ENCODE assay signal across 18 cellular contexts in genomic region chr19:38945562-38946228, GRCh38. TPM values are rescaled to one million over a fixed set of nuclear protein-coding genes. Genes with fewer than 3 reads are reported as not detected.
"Had no signal": no experiment of that assay in that cellular context is flagged by ENCODE, and none has a peak within 500 bp of the region (broad histone marks: within the 10 kb centered on the region; RNA-seq: fewer than 3 reads in every experiment).

No MANE protein-coding gene starts in this region.

- H3K4me3 Mint-ChIP-seq: activated B cell treated with CpG ODN at 0.5 μM for 24 hours; activated naive CD4-positive, alpha-beta T cell treated with anti-CD3 and anti-CD28 coated beads, Interleukin-2, amount 50 U/mL, for 24 hours; nephron had no signal

- FAIRE-seq: frontal cortex, keratinocyte had no signal

- H3K36me3 Mint-ChIP-seq: activated naive CD4-positive, alpha-beta T cell treated with anti-CD3 and anti-CD28 coated beads, Interleukin-2, amount 50 U/mL, for 24 hours had no signal

- H3K9me3 Mint-ChIP-seq: activated B cell treated with CpG ODN at 0.5 μM for 24 hours; activated naive CD4-positive, alpha-beta T cell treated with anti-CD3 and anti-CD28 coated beads, Interleukin-2, amount 50 U/mL, for 24 hours; nephron had no signal

- H3K4me3 ChIP-seq: coronary artery, heart right ventricle, sigmoid colon, upper lobe of left lung had no signal

- H3K27ac ChIP-seq: coronary artery, heart right ventricle, sigmoid colon, upper lobe of left lung had no signal

- DNase-seq: activated B cell treated with CpG ODN at 0.5 μM for 24 hours; activated CD4-positive, alpha-beta T cell treated with anti-CD3 and anti-CD28 coated beads, Interleukin-2, amount 50 U/mL, for 1 hour; activated effector memory CD4-positive, alpha-beta T cell treated with Interleukin-2 at 50 U/mL for 16 hours; activated T-cell treated with anti-CD3 and anti-CD28 coated beads, Interleukin-2, amount 50 U/mL, for 1 hour; caudate nucleus; heart right ventricle; left ventricle myocardium superior; mesenchymal stem cell; sigmoid colon; stimulated activated CD4-positive, alpha-beta T cell treated with anti-CD3 and anti-CD28 coated beads, Interleukin-2, amount 100 ng/mL, for 24 hours; T-helper 1 cell; upper lobe of left lung had no signal

- H3K27ac Mint-ChIP-seq: activated B cell treated with CpG ODN at 0.5 μM for 24 hours; activated naive CD4-positive, alpha-beta T cell treated with anti-CD3 and anti-CD28 coated beads, Interleukin-2, amount 50 U/mL, for 24 hours; nephron had no signal

- H3K9me3 ChIP-seq: heart right ventricle, sigmoid colon, upper lobe of left lung had no signal

- ATAC-seq: heart right ventricle, left ventricle myocardium superior had no signal

- H3K27me3 ChIP-seq: sigmoid colon, upper lobe of left lung had no signal

RNA-seq across cellular contexts. Expression of gene FBXO17, which starts 29.8 kb away (rescaled TPM):
- total RNA-seq: activated B cell treated with CpG ODN at 0.5 μM for 24 hours had no signal

RNA-seq across cellular contexts. Expression of gene CCER2, which starts 33.7 kb away (rescaled TPM):
- total RNA-seq: fibroblast of lung, left ventricle myocardium superior had no signal
